ENCODE assay signal across 15 cellular contexts in the genomic region with DNA sequence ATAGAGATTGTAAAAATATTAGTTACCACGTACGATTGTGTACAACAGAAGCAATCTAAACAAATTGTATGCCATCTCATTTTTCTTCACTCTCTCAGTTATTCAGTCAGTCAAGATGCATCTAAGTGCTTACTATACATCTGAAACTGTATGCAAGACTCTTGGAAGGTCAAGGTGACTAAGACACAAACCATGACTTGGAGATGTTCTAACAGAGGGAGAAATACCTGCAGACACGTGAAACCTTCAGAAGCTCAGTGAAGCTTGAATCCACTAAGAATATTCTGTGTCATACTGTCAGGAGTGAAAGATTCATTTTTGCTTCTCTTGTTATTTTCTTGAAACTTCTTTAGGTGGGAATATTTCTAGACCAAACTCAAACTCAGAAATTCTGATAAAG.
DNase-seq lines count a peak whose midpoint lies in the region; ATAC-seq, FAIRE-seq and TF ChIP-seq lines count a peak whose summit lies in the region.
"Had no signal": no experiment of that assay in that cellular context is flagged by ENCODE, and none has a peak within 500 bp of the region (broad histone marks: within the 10 kb centered on the region; RNA-seq: fewer than 3 reads in every experiment).

No MANE protein-coding gene starts in this region.

- ATAC-seq in GM19395 (IDR thresholded peaks at IDR 0.05; ENCODE audit: unreplicated experiment), result peak; percentile 57
- ATAC-seq in HG02870 (IDR thresholded peaks at IDR 0.05; ENCODE audit: unreplicated experiment), result peak; percentile 69
- ATAC-seq in GM12878, result peak; percentile 59
- no peak for ATAC-seq in left colon
- ATAC-seq: GM23338, HCT116 had no signal

- no peak overlapping the region for H3K4me3 Mint-ChIP-seq in Calu3 (ENCODE audit: low read depth, unreplicated experiment)
- H3K4me3 Mint-ChIP-seq: CD4-positive, alpha-beta memory T cell; GM23338; H9 had no signal

- no peak for TF ChIP-seq RAD21 in GM12878 (IDR thresholded peaks at IDR 0.05; ENCODE audit: insufficient read depth, low read depth, low read length)

- no peak for TF ChIP-seq EP300 in GM12878 (IDR thresholded peaks at IDR 0.05; ENCODE audit: borderline replicate concordance in 1 of 2, control insufficient read depth in 1 of 2, low read depth in 2 of 2, low read length in 2 of 2)

- 27% methylated on average over 3 of the region's 3 CpGs for WGBS in GM12878 (ENCODE audit: insufficient coverage, insufficient replicate concordance, low lambda C conversion rate, missing lambda C conversion rate)

- no peak overlapping the region for H3K4me2 ChIP-seq in GM12878 (ENCODE audit: control insufficient read depth, insufficient read depth)
- H3K4me2 ChIP-seq: GM23338 had no signal

- no peaks in the 10 kb centered on the region for H3K4me1 Mint-ChIP-seq in Calu3 (ENCODE audit: low read depth, unreplicated experiment)
- H3K4me1 Mint-ChIP-seq: GM23338, H9 had no signal

- no peak for FAIRE-seq in GM12878 (lab: Jason Lieb, UNC)
- FAIRE-seq: G401.6 had no signal

- H3K9me3 ChIP-seq in GM12878 (replicated peaks; ENCODE audit: control insufficient read depth, insufficient read depth, low read length), result no peaks in the 10 kb centered on the region

- no peaks in the 10 kb centered on the region for H3K36me3 ChIP-seq in GM12878 (ENCODE audit: control insufficient read depth in 2 of 2, insufficient read depth in 2 of 2, low read length in 1 of 2)

- SMC1A ChIA-PET in GM12878 (lab: Charles Lee; ENCODE audit: uncharacterized antibody, unreplicated experiment), result interaction anchor here (1.2 kb wide), 1 partner anchor 20 kb away, joined by 4 read pairs; no protein-coding TSS in a partner anchor

- in situ Hi-C loops in GM12878 (cut with MboI), result no loop called here

- no peak for TF ChIP-seq CTCF in GM12878 (IDR thresholded peaks at IDR 0.05 in 2 of 3, conservative IDR thresholded peaks at IDR 0.05 in 1 of 3; ENCODE audit: control insufficient read depth in 2 of 3, extremely low read depth in 1 of 3, insufficient read depth in 1 of 3, low read depth in 3 of 3, low read length in 3 of 3)
- no peak for TF ChIP-seq CTCF in Calu3 (IDR thresholded peaks at IDR 0.05; ENCODE audit: unreplicated experiment)

- POLR2A ChIA-PET in GM12878 (lab: Charles Lee), result no interaction called here

- no peak overlapping the region for H2AFZ ChIP-seq in GM12878 (ENCODE audit: control insufficient read depth, low read depth, low read length)
- H2AFZ ChIP-seq: GM23338 had no signal

- no peaks in the 10 kb centered on the region for H3K79me2 ChIP-seq in GM12878 (ENCODE audit: control insufficient read depth, insufficient read depth, low read length)

- intact Hi-C loops in GM12878 (cut with micrococcal nuclease; ENCODE audit: unreplicated experiment) (no loop called here), Calu3 (cut with micrococcal nuclease; ENCODE audit: unreplicated experiment) (no loop called here), left colon (cut with DNase I, micrococcal nuclease) (no loop called here)

- CTCF ChIA-PET in GM12878 (lab: Yijun Ruan, JAX) (no interaction called here), Calu3 (lab: Charles Lee) (no interaction called here)

- H3K27ac ChIP-seq in GM12878 (ENCODE audit: control insufficient read depth, insufficient read depth), result no peak overlapping the region

- no peak overlapping the region for H3K9ac ChIP-seq in GM12878 (ENCODE audit: control insufficient read depth, insufficient read depth, low read length)

- H3K4me1 ChIP-seq in GM12878 (ENCODE audit: control insufficient read depth, insufficient read depth, low read length), result no peaks in the 10 kb centered on the region

- no peak overlapping the region for H3K4me3 ChIP-seq in GM12878
- H3K4me3 ChIP-seq: GM23338 had no signal

- no peaks in the 10 kb centered on the region for H3K27me3 Mint-ChIP-seq in Calu3 (ENCODE audit: unreplicated experiment)

- H3K36me3 Mint-ChIP-seq in Calu3 (ENCODE audit: insufficient read depth, unreplicated experiment), result no peaks in the 10 kb centered on the region
- H3K36me3 Mint-ChIP-seq: CD4-positive, alpha-beta memory T cell had no signal

- BruUV-seq in GM12878 (replicated peaks; lab: Mats Ljungman, UMichigan) (no TSS peak), Calu3 (replicated peaks; lab: Mats Ljungman, UMichigan) (no TSS peak)

- TF ChIP-seq POLR2A in GM12878 (IDR thresholded peaks at IDR 0.05; ENCODE audit: low read depth, low read length), result no peak

- H3K9me3 Mint-ChIP-seq in Calu3 (ENCODE audit: low read depth, unreplicated experiment), result peaks cover 2% of the 10 kb centered on the region
- H3K9me3 Mint-ChIP-seq: CD4-positive, alpha-beta memory T cell; GM23338; H9 had no signal

- no peaks in the 10 kb centered on the region for H4K20me1 ChIP-seq in GM12878 (ENCODE audit: control insufficient read depth, insufficient read depth)

- RAD21 ChIA-PET in GM12878 (lab: Charles Lee; ENCODE audit: unreplicated experiment), result no interaction called here

- DNase-seq in GM12878 (ENCODE audit: low read depth, low spot score) (no peak), SHP77 treated with DMSO at 0.1 percent for 48 hours (lab: John Stamatoyannopoulos, UW) (no peak), Calu3 (no peak), left colon (no peak)
- DNase-seq: C1 segment of cervical spinal cord; CD4-positive, alpha-beta memory T cell; COR-L47; DMS153; DND-41; H9 had no signal

- no peak overlapping the region for H3K27ac Mint-ChIP-seq in Calu3 (ENCODE audit: unreplicated experiment)
- H3K27ac Mint-ChIP-seq: CD4-positive, alpha-beta memory T cell; GM23338; H9 had no signal

- H3K27me3 ChIP-seq in GM12878 (replicated peaks in 1 of 2; ENCODE audit: control insufficient read depth in 2 of 2, insufficient read depth in 2 of 2, low read length in 1 of 2), result no peaks in the 10 kb centered on the region

TF ChIP-seq in GM12878, 131 proteins besides CTCF, POLR2A, EP300 and RAD21 (continues in another document):
- TF ChIP-seq, protein P1, sequence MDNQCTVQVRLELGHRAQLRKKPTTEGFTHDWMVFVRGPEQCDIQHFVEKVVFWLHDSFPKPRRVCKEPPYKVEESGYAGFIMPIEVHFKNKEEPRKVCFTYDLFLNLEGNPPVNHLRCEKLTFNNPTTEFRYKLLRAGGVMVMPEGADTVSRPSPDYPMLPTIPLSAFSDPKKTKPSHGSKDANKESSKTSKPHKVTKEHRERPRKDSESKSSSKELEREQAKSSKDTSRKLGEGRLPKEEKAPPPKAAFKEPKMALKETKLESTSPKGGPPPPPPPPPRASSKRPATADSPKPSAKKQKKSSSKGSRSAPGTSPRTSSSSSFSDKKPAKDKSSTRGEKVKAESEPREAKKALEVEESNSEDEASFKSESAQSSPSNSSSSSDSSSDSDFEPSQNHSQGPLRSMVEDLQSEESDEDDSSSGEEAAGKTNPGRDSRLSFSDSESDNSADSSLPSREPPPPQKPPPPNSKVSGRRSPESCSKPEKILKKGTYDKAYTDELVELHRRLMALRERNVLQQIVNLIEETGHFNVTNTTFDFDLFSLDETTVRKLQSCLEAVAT (IDR thresholded peaks at IDR 0.05), result no peak
- TF ChIP-seq MEF2A (IDR thresholded peaks at IDR 0.05; ENCODE audit: insufficient read depth, low read depth, low read length) (no peak), KAT2A (conservative IDR thresholded peaks at IDR 0.05; ENCODE audit: control insufficient read depth, low read depth, low read length) (no peak), ZNF24 (IDR thresholded peaks at IDR 0.05) (no peak), NR2F1 (conservative IDR thresholded peaks at IDR 0.05) (no peak), ZSCAN29 (IDR thresholded peaks at IDR 0.05) (no peak)
- TF ChIP-seq, protein P2, sequence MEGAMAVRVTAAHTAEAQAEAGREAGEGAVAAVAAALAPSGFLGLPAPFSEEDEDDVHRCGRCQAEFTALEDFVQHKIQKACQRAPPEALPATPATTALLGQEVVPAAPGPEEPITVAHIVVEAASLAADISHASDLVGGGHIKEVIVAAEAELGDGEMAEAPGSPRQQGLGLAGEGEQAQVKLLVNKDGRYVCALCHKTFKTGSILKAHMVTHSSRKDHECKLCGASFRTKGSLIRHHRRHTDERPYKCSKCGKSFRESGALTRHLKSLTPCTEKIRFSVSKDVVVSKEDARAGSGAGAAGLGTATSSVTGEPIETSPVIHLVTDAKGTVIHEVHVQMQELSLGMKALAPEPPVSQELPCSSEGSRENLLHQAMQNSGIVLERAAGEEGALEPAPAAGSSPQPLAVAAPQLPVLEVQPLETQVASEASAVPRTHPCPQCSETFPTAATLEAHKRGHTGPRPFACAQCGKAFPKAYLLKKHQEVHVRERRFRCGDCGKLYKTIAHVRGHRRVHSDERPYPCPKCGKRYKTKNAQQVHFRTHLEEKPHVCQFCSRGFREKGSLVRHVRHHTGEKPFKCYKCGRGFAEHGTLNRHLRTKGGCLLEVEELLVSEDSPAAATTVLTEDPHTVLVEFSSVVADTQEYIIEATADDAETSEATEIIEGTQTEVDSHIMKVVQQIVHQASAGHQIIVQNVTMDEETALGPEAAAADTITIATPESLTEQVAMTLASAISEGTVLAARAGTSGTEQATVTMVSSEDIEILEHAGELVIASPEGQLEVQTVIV (IDR thresholded peaks at IDR 0.05; ENCODE audit: borderline replicate concordance, partially characterized antibody), result no peak
- TF ChIP-seq, protein P3, sequence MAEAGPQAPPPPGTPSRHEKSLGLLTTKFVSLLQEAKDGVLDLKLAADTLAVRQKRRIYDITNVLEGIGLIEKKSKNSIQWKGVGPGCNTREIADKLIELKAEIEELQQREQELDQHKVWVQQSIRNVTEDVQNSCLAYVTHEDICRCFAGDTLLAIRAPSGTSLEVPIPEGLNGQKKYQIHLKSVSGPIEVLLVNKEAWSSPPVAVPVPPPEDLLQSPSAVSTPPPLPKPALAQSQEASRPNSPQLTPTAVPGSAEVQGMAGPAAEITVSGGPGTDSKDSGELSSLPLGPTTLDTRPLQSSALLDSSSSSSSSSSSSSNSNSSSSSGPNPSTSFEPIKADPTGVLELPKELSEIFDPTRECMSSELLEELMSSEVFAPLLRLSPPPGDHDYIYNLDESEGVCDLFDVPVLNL (IDR thresholded peaks at IDR 0.05; ENCODE audit: low read depth, low read length), result no peak
- TF ChIP-seq, protein P4, sequence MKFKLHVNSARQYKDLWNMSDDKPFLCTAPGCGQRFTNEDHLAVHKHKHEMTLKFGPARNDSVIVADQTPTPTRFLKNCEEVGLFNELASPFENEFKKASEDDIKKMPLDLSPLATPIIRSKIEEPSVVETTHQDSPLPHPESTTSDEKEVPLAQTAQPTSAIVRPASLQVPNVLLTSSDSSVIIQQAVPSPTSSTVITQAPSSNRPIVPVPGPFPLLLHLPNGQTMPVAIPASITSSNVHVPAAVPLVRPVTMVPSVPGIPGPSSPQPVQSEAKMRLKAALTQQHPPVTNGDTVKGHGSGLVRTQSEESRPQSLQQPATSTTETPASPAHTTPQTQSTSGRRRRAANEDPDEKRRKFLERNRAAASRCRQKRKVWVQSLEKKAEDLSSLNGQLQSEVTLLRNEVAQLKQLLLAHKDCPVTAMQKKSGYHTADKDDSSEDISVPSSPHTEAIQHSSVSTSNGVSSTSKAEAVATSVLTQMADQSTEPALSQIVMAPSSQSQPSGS (IDR thresholded peaks at IDR 0.05; ENCODE audit: low read length), result no peak
